In genomic region chr7:7613210-7613609, GRCh38 we compare ENCODE assay signal across 32 cellular contexts.
"Had no signal": no experiment of that assay in that cellular context is flagged by ENCODE, and none has a peak within 500 bp of the region (broad histone marks: within the 10 kb centered on the region; RNA-seq: fewer than 3 reads in every experiment).

No MANE protein-coding gene starts in this region.

- DNase-seq: activated B cell treated with CpG ODN at 0.5 μM for 24 hours; activated CD4-positive, alpha-beta memory T cell treated with anti-CD3 and anti-CD28 coated beads for 36 hours; activated CD4-positive, alpha-beta T cell treated with anti-CD3 and anti-CD28 coated beads for 48 hours; activated CD4-positive, alpha-beta T cell treated with anti-CD3 and anti-CD28 coated beads, Interleukin-2, amount 50 U/mL, for 1 hour; activated CD8-positive, alpha-beta memory T cell treated with anti-CD3 and anti-CD28 coated beads, Interleukin-2, amount 10 ng/mL, durations not matched to agents 7 days and 5 days; activated CD8-positive, alpha-beta memory T cell treated with anti-CD3 and anti-CD28 coated beads, Interleukin-2, amount 50 U/mL, for 4 hours; activated CD8-positive, alpha-beta T cell treated with anti-CD3 and anti-CD28 coated beads, Interleukin-2, amount 10 ng/mL, durations not matched to agents 7 days and 5 days; activated gamma-delta T cell; activated naive CD4-positive, alpha-beta T cell; activated naive CD4-positive, alpha-beta T cell treated with anti-CD3 and anti-CD28 coated beads, Interleukin-2, amount 10 ng/mL, durations not matched to agents 7 days and 5 days; activated naive CD8-positive, alpha-beta T cell treated with anti-CD3 and anti-CD28 coated beads, Interleukin-2, amount 10 ng/mL, durations not matched to agents 7 days and 5 days; activated T-cell treated with anti-CD3 and anti-CD28 coated beads, Interleukin-2, amount 50 U/mL, for 1 hour; activated T-cell treated with anti-CD3 and anti-CD28 coated beads, Interleukin-2, amount 50 U/mL, for 48 hours; brain microvascular endothelial cell; cortex of kidney; dermis blood vessel endothelial cell; effector CD4-positive, alpha-beta T cell; effector memory CD8-positive, alpha-beta T cell; esophagus squamous epithelium; foreskin melanocyte; head of caudate nucleus; T-helper 1 cell; T-helper 17 cell; T1000; WERI-Rb-1 had no signal

- FAIRE-seq: bronchial epithelial cell, endothelial cell of umbilical vein had no signal

- H3K36me3 ChIP-seq: ascending aorta, brain microvascular endothelial cell had no signal

- H3K4me3 ChIP-seq: ascending aorta, esophagus squamous epithelium, gastroesophageal sphincter had no signal

- H3K4me1 ChIP-seq: ascending aorta, esophagus squamous epithelium, gastroesophageal sphincter had no signal

- ATAC-seq: activated CD4-positive, CD25-positive, alpha-beta regulatory T cell treated with anti-CD3 and anti-CD28 coated beads, Interleukin-2, amount 50 U/mL, for 24 hours; activated CD8-positive, alpha-beta memory T cell treated with anti-CD3 and anti-CD28 coated beads, Interleukin-2, amount 10 ng/mL, durations not matched to agents 7 days and 5 days; activated CD8-positive, alpha-beta T cell treated with anti-CD3 and anti-CD28 coated beads, Interleukin-2, amount 10 ng/mL, durations not matched to agents 7 days and 5 days; activated naive CD4-positive, alpha-beta T cell treated with anti-CD3 and anti-CD28 coated beads, Interleukin-2, amount 50 U/mL, for 72 hours; effector memory CD8-positive, alpha-beta T cell; gastroesophageal sphincter; T-helper 17 cell had no signal

- H3K9me3 ChIP-seq: ascending aorta, esophagus squamous epithelium, gastroesophageal sphincter had no signal

- H3K27ac ChIP-seq: ascending aorta, brain microvascular endothelial cell, epithelial cell of prostate, esophagus squamous epithelium, gastroesophageal sphincter, WERI-Rb-1 had no signal

- H3K27me3 ChIP-seq: ascending aorta, brain microvascular endothelial cell, esophagus squamous epithelium, gastroesophageal sphincter had no signal
